19 cellular contexts compared by ENCODE assay signal in genomic region chr7:68491523-68492358, GRCh38.
A peak's percentile ranks its signal among the peaks of the same experiment; 100 is the strongest.
DNase-seq lines count a peak whose midpoint lies in the region; ATAC-seq, FAIRE-seq and TF ChIP-seq lines count a peak whose summit lies in the region.
"Had no signal": no experiment of that assay in that cellular context is flagged by ENCODE, and none has a peak within 500 bp of the region (broad histone marks: within the 10 kb centered on the region; RNA-seq: fewer than 3 reads in every experiment).

No MANE protein-coding gene starts in this region.

- H3K4me1 ChIP-seq in HEK293 (ENCODE audit: control insufficient read depth, insufficient read depth, low read length) (no peaks in the 10 kb centered on the region), IMR-90 (ENCODE audit: control insufficient read depth, insufficient read depth, low read length) (no peaks in the 10 kb centered on the region)
- H3K4me1 ChIP-seq: Caco-2, HAP-1 had no signal

- H4K8ac ChIP-seq in IMR-90 (ENCODE audit: low read depth in 2 of 2, low read length in 2 of 2): no peak overlapping the region

- H3K18ac ChIP-seq in IMR-90 (ENCODE audit: low read depth, low read length): no peak overlapping the region

- POLR2A ChIA-PET in HEK293 (lab: Yijun Ruan, JAX): no interaction called here
- POLR2A ChIA-PET in IMR-90 (lab: Charles Lee; ENCODE audit: unreplicated experiment): no interaction called here

- H3K4me3 ChIP-seq in HEK293 (ENCODE audit: low read depth, low read length) (no peak overlapping the region), IMR-90 (ENCODE audit: insufficient read depth, low read depth, low read length) (no peak overlapping the region), bronchial epithelial cell (ENCODE audit: low read depth, low read length) (no peak overlapping the region), dorsolateral prefrontal cortex (no peak overlapping the region)
- H3K4me3 ChIP-seq: GM23248, HAP-1 had no signal

- H3K9me1 ChIP-seq in IMR-90 (ENCODE audit: insufficient read depth, low read length): no peaks in the 10 kb centered on the region

- no peak overlapping the region for H4K91ac ChIP-seq in IMR-90 (ENCODE audit: insufficient read depth, low read depth, low read length)

- CTCF ChIA-PET in HEK293 (lab: Yijun Ruan, JAX): interaction anchor here (0.7 kb wide), 1 partner anchor 9 kb away, joined by 3 read pairs; no protein-coding TSS in a partner anchor
- CTCF ChIA-PET in IMR-90 (lab: Yijun Ruan, JAX): no interaction called here

- TF ChIP-seq RAD21 in IMR-90 (IDR thresholded peaks at IDR 0.05; ENCODE audit: low read length): no peak

- no peaks in the 10 kb centered on the region for H3K79me1 ChIP-seq in IMR-90 (ENCODE audit: low read depth in 1 of 2, low read length in 2 of 2)

- no TSS peak for BruUV-seq in IMR-90 (replicated peaks; lab: Mats Ljungman, UMichigan)

- no peaks in the 10 kb centered on the region for H3K27me3 ChIP-seq in IMR-90 (ENCODE audit: control insufficient read depth, insufficient read depth, low read length)
- H3K27me3 ChIP-seq in bronchial epithelial cell (ENCODE audit: control insufficient read depth, insufficient read depth, low read length): no peaks in the 10 kb centered on the region
- peaks cover 0 to 5% (median 0%) of the 10 kb centered on the region in 45 donors for H3K27me3 ChIP-seq in dorsolateral prefrontal cortex

- no peak for ATAC-seq in IMR-90 (ENCODE audit: low read depth)
- no peak for ATAC-seq in HG03039 (IDR thresholded peaks at IDR 0.05; ENCODE audit: unreplicated experiment)

- no peak overlapping the region for H2AK9ac ChIP-seq in IMR-90 (replicated peaks; ENCODE audit: low read depth, low read length, poor library complexity)

- H4K20me1 ChIP-seq in IMR-90 (ENCODE audit: insufficient read depth, low read length): no peaks in the 10 kb centered on the region

- no peak overlapping the region for H3K14ac ChIP-seq in IMR-90 (replicated peaks; ENCODE audit: low read depth, low read length)

- no peak overlapping the region for H2AK5ac ChIP-seq in IMR-90 (ENCODE audit: low read depth, low read length)

- dilution Hi-C loops in IMR-90 (cut with HindIII; ENCODE audit: low sequenced_read_pairs, unreplicated experiment): no loop called here

- no peak overlapping the region for H2BK15ac ChIP-seq in IMR-90 (ENCODE audit: low read depth, low read length)

- WGBS in IMR-90 (ENCODE audit: extremely low coverage in 2 of 2, insufficient read length in 1 of 2), 2 experiments: 51% methylated on average over 2 of the region's 2 CpGs; no CpG with 5 or more reads in 1 of the 2 experiments

- H3K9me3 ChIP-seq in HEK293 (ENCODE audit: control insufficient read depth, insufficient read depth, low read depth, low read length): no peaks in the 10 kb centered on the region
- peaks cover 19% of the 10 kb centered on the region for H3K9me3 ChIP-seq in IMR-90 (ENCODE audit: control insufficient read depth, insufficient read depth, low read length)
- H3K9me3 ChIP-seq: HAP-1 had no signal

- no peak overlapping the region for H3K23ac ChIP-seq in IMR-90 (ENCODE audit: low read depth, low read length)

- H2BK20ac ChIP-seq in IMR-90 (ENCODE audit: low read depth, low read length): no peak overlapping the region

- no peak overlapping the region for H2BK120ac ChIP-seq in IMR-90 (ENCODE audit: low read depth, low read length)

- no peak overlapping the region for H3K56ac ChIP-seq in IMR-90 (ENCODE audit: extremely low read depth, insufficient read depth, low read length)

- H3K9ac ChIP-seq in IMR-90 (ENCODE audit: low read depth, low read length): no peak overlapping the region
- H3K9ac ChIP-seq: GM23248 had no signal

- TF ChIP-seq POLR2A in IMR-90 (IDR thresholded peaks at IDR 0.05; ENCODE audit: low read depth, low read length): no peak

- DNase-seq in IMR-90 (no peak), bronchial epithelial cell (ENCODE audit: low read depth) (no peak), dorsolateral prefrontal cortex (no peak), NOMO-1 treated with DMSO at 0.1 percent for 48 hours (lab: John Stamatoyannopoulos, UW; ENCODE audit: unreplicated experiment) (no peak)
- DNase-seq in activated T-cell treated with anti-CD3 and anti-CD28 coated beads, Interleukin-2, amount 50 U/mL, for 48 hours: no peak
- DNase-seq: AML-193; Caco-2; CD4-positive, alpha-beta T cell; DMS153; GF-D8; GM23248; Karpas-422; KBM-7 had no signal

- H3K4ac ChIP-seq in IMR-90 (ENCODE audit: low read depth, low read length): no peak overlapping the region

- no peak overlapping the region for H2BK5ac ChIP-seq in IMR-90 (ENCODE audit: low read depth, low read length, poor library complexity, severe bottlenecking)

- peak; percentile 86 for FAIRE-seq in bronchial epithelial cell (lab: Jason Lieb, UNC)
- FAIRE-seq: A204.1, GM19239 had no signal

- H3K36me3 ChIP-seq in HEK293 (ENCODE audit: control insufficient read depth in 2 of 2, insufficient read depth in 1 of 2, low read length in 2 of 2) (no peaks in the 10 kb centered on the region), IMR-90 (ENCODE audit: control insufficient read depth, insufficient read depth, low read length) (no peaks in the 10 kb centered on the region), bronchial epithelial cell (ENCODE audit: control insufficient read depth, insufficient read depth, low read length) (no peaks in the 10 kb centered on the region)
- H3K36me3 ChIP-seq: HAP-1 had no signal

- H2AFZ ChIP-seq in IMR-90 (replicated peaks; ENCODE audit: low read length, poor library complexity): no peak overlapping the region
- H2AFZ ChIP-seq: GM23248 had no signal

- no peak overlapping the region for H3K27ac ChIP-seq in HEK293 (ENCODE audit: extremely low read depth, low read depth, low read length)
- no peak overlapping the region for H3K27ac ChIP-seq in IMR-90 (ENCODE audit: insufficient read depth, low read length)
- H3K27ac ChIP-seq in dorsolateral prefrontal cortex: no peak overlapping the region
- H3K27ac ChIP-seq: C4-2B, GM23248 had no signal

- in situ Hi-C loops in IMR-90 (cut with MboI; ENCODE audit: low sequenced_read_pairs): no loop called here

- intact Hi-C loops in IMR-90 (cut with micrococcal nuclease) (no loop called here), dorsolateral prefrontal cortex (cut with DNase I) (no loop called here)

- H4K5ac ChIP-seq in IMR-90 (ENCODE audit: low read depth, low read length): no peak overlapping the region

- no peak for TF ChIP-seq CTCF in HEK293 (tag by site-specific recombination; IDR thresholded peaks at IDR 0.05)
- no peak for TF ChIP-seq CTCF in IMR-90 (conservative IDR thresholded peaks at IDR 0.05; ENCODE audit: low read depth, low read length)
- TF ChIP-seq CTCF in bronchial epithelial cell (IDR thresholded peaks at IDR 0.05; ENCODE audit: insufficient read depth, low read length, severe bottlenecking): no peak
- TF ChIP-seq CTCF in dorsolateral prefrontal cortex (IDR thresholded peaks at IDR 0.05 in 54 of 56, conservative IDR thresholded peaks at IDR 0.05 in 2 of 56; ENCODE audit: low read depth in 1 of 56, partially characterized antibody in 56 of 56): no peak

- no peak overlapping the region for H3K4me2 ChIP-seq in IMR-90 (ENCODE audit: low read depth, low read length)

TF ChIP-seq in HEK293, 187 proteins besides CTCF, POLR2A, EP300 and RAD21 (continues in another document):
- TF ChIP-seq TCF7L2 (IDR thresholded peaks at IDR 0.05; ENCODE audit: borderline replicate concordance, low read depth, low read length) (no peak), KLF9 (tag by site-specific recombination; IDR thresholded peaks at IDR 0.05; ENCODE audit: low read depth) (no peak), ZNF133 (tag by site-specific recombination; IDR thresholded peaks at IDR 0.05) (no peak), ZNF513 (tag by site-specific recombination; IDR thresholded peaks at IDR 0.05) (peak; percentile 64; the same call in 1 of the 2 replicates), ZNF660 (tag by site-specific recombination; IDR thresholded peaks at IDR 0.05) (no peak)

TF ChIP-seq in IMR-90, 13 proteins besides CTCF, POLR2A, EP300 and RAD21:
- TF ChIP-seq CEBPB (IDR thresholded peaks at IDR 0.05; ENCODE audit: low read depth, low read length) (no peak), NFE2L2 (IDR thresholded peaks at IDR 0.05; ENCODE audit: low read depth, low read length) (no peak), MAFK (IDR thresholded peaks at IDR 0.05; ENCODE audit: low read depth, low read length) (peak; percentile 53), SMC3 (IDR thresholded peaks at IDR 0.05; ENCODE audit: low read depth, low read length) (no peak)
